Comparison of ENCODE assay signal across 8 cellular contexts in genomic region chr4:15002659-15003440, GRCh38. TPM values are rescaled to one million over a fixed set of nuclear protein-coding genes. Genes with fewer than 3 reads are reported as not detected.
DNase-seq lines count a peak whose midpoint lies in the region; ATAC-seq and TF ChIP-seq lines count a peak whose summit lies in the region.

No MANE protein-coding gene starts in this region.

- H4K20me1 ChIP-seq in OCI-LY3 (ENCODE audit: insufficient read depth, low read length), result peaks cover 19% of the 10 kb centered on the region

- CTCF ChIA-PET in BJ (lab: Yijun Ruan, JAX), result interaction anchor here (0.6 to 0.7 kb wide), 2 partner anchors 19 to 227 kb away, joined by 3 read pairs; no protein-coding TSS in a partner anchor

- H3K79me2 ChIP-seq in OCI-LY3 (ENCODE audit: low read length), result peaks cover 41% of the 10 kb centered on the region

- peak overlapping the region; percentile 99 for H3K9ac ChIP-seq in OCI-LY3 (ENCODE audit: low read length)

- ATAC-seq in GM19328 (IDR thresholded peaks at IDR 0.05; ENCODE audit: unreplicated experiment) (peak; percentile 21), HG03457 (IDR thresholded peaks at IDR 0.05; ENCODE audit: unreplicated experiment) (peak; percentile 20)

- TF ChIP-seq CTCF in BJ (IDR thresholded peaks at IDR 0.05; ENCODE audit: insufficient read depth, low read depth, low read length) (no peak), OCI-LY3 (IDR thresholded peaks at IDR 0.05; ENCODE audit: low read depth, low read length) (no peak)

- H3K27me3 ChIP-seq in BJ (ENCODE audit: control insufficient read depth, insufficient read depth, low read length) (no peaks in the 10 kb centered on the region), OCI-LY3 (ENCODE audit: low read depth, low read length) (no peaks in the 10 kb centered on the region)

- no peaks in the 10 kb centered on the region for H3K36me3 ChIP-seq in BJ (ENCODE audit: control insufficient read depth, insufficient read depth, low read length)
- H3K36me3 ChIP-seq in OCI-LY3 (replicated peaks; ENCODE audit: low read depth, low read length), result no peaks in the 10 kb centered on the region

- H3K9me3 ChIP-seq in OCI-LY3 (ENCODE audit: insufficient read depth, low read length), result no peaks in the 10 kb centered on the region

- H2AFZ ChIP-seq in OCI-LY3 (ENCODE audit: low read depth, low read length), result 0 out of 2 replicates have a peak overlapping the region, but pooled peaks have one; percentile 57

- H3K4me1 ChIP-seq in OCI-LY3 (ENCODE audit: low read length), result peaks cover 15% of the 10 kb centered on the region

- peak overlapping the region; percentile 76 for H3K4me2 ChIP-seq in OCI-LY3 (ENCODE audit: low read length)

- DNase-seq in BJ (ENCODE audit: low read depth), result peak; percentile 47
- DNase-seq in activated T-cell treated with anti-CD3 and anti-CD28 coated beads for 4 hours, result peak; percentile 62
- peak; percentile 64 for DNase-seq in epithelial cell of prostate (ENCODE audit: low read depth, low spot score)
- peak; percentile 76 for DNase-seq in mucosa of gallbladder (ENCODE audit: low spot score)
- DNase-seq in stimulated activated CD8-positive, alpha-beta memory T cell treated with anti-CD3 and anti-CD28 coated beads, Interleukin-4, amount 100 ng/mL, for 4 hours (ENCODE audit: low read depth in 2 of 2, low spot score in 1 of 2), result peak; percentile 44 to 77

- H3K27ac ChIP-seq in OCI-LY3 (ENCODE audit: low read length) (peak overlapping the region; percentile 98), epithelial cell of prostate (peak overlapping the region; percentile 98)

- POLR2A ChIA-PET in BJ (lab: Charles Lee), result interaction anchor here (0.7 to 0.8 kb wide), 2 partner anchors 35 to 399 kb away, joined by 4 to 15 read pairs; no protein-coding TSS in a partner anchor

- H3K4me3 ChIP-seq in BJ (ENCODE audit: low read depth, low read length) (peak overlapping the region; percentile 99), OCI-LY3 (ENCODE audit: low read length) (peak overlapping the region; percentile 93)

RNA-seq across cellular contexts. Expression of gene CPEB2, which starts 0.6 kb away (rescaled TPM):
- polyA plus RNA-seq in BJ (2011; rRNA removed), result 2.8 and 6.7 TPM in 2 replicates
- 8.5 and 15.6 TPM in 2 replicates for polyA minus RNA-seq in BJ (2011; rRNA and poly(A)+ RNA removed)
- 32.4 TPM for total RNA-seq in mucosa of gallbladder

Comparison
In these comparisons a context has a peak if more than half of its experiments do, and no peak if none do; other contexts are left out.
1. Peak in every context shown above with its lines: DNase-seq, ATAC-seq, H3K4me3 ChIP-seq and H3K27ac ChIP-seq.